In genomic region chr4:110953191-110953590, GRCh38 we compare ENCODE assay signal across 18 cellular contexts.
"Had no signal": no experiment of that assay in that cellular context is flagged by ENCODE, and none has a peak within 500 bp of the region (broad histone marks: within the 10 kb centered on the region; RNA-seq: fewer than 3 reads in every experiment).

No MANE protein-coding gene starts in this region.

- ATAC-seq: activated CD4-positive, CD25-positive, alpha-beta regulatory T cell treated with anti-CD3 and anti-CD28 coated beads, Interleukin-2, amount 50 U/mL, for 24 hours; activated naive CD8-positive, alpha-beta T cell treated with anti-CD3 and anti-CD28 coated beads, Interleukin-2, amount 50 U/mL, for 24 hours; left cardiac atrium; lower lobe of right lung; stimulated activated naive CD8-positive, alpha-beta T cell treated with anti-CD3 and anti-CD28 coated beads, Interleukin-15, Interleukin-2, amounts not matched to agents 100 U/mL and 50 U/mL, for 24 hours had no signal

- H3K9me3 Mint-ChIP-seq: activated CD4-positive, alpha-beta T cell treated with anti-CD3 and anti-CD28 coated beads, Interleukin-2, amount 10 ng/mL, durations not matched to agents 7 days and 5 days; activated naive CD4-positive, alpha-beta T cell treated with anti-CD3 and anti-CD28 coated beads, Interleukin-2, amount 10 ng/mL, durations not matched to agents 7 days and 5 days; activated naive CD8-positive, alpha-beta T cell treated with anti-CD3 and anti-CD28 coated beads, Interleukin-2, amount 50 U/mL, for 24 hours; neural progenitor cell; T-helper 1 cell treated with Interleukin-12 subunit alpha and Interleukin-12 subunit beta and Interleukin-4 antibody, amounts not matched to agents 30 μg/mL and 1 μg/mL, for 36 hours had no signal

- H3K36me3 Mint-ChIP-seq: activated naive CD4-positive, alpha-beta T cell treated with anti-CD3 and anti-CD28 coated beads, Interleukin-2, amount 10 ng/mL, durations not matched to agents 7 days and 5 days; neural progenitor cell had no signal

- H3K36me3 ChIP-seq: lower lobe of right lung, neural progenitor cell, right atrium auricular region, tibial artery had no signal

- H3K4me3 ChIP-seq: lower lobe of right lung, neural progenitor cell, right atrium auricular region, tibial artery had no signal

- H3K4me1 Mint-ChIP-seq: activated CD4-positive, alpha-beta T cell treated with anti-CD3 and anti-CD28 coated beads, Interleukin-2, amount 10 ng/mL, durations not matched to agents 7 days and 5 days; activated naive CD4-positive, alpha-beta T cell treated with anti-CD3 and anti-CD28 coated beads, Interleukin-2, amount 10 ng/mL, durations not matched to agents 7 days and 5 days; activated naive CD8-positive, alpha-beta T cell treated with anti-CD3 and anti-CD28 coated beads, Interleukin-2, amount 50 U/mL, for 24 hours; neural progenitor cell had no signal

- H3K27me3 ChIP-seq: neural progenitor cell, right atrium auricular region, tibial artery had no signal

- DNase-seq: activated CD4-positive, alpha-beta T cell treated with anti-CD3 and anti-CD28 coated beads, Interleukin-2, amount 10 ng/mL, durations not matched to agents 7 days and 5 days; activated CD8-positive, alpha-beta memory T cell treated with anti-CD3 and anti-CD28 coated beads, Interleukin-2, amount 50 U/mL, for 48 hours; activated effector memory CD4-positive, alpha-beta T cell treated with Interleukin-2 at 50 U/mL for 16 hours; activated naive CD4-positive, alpha-beta T cell treated with anti-CD3 and anti-CD28 coated beads, Interleukin-2, amount 10 ng/mL, durations not matched to agents 7 days and 5 days; activated naive CD8-positive, alpha-beta T cell treated with anti-CD3 and anti-CD28 coated beads, Interleukin-2, amount 50 U/mL, for 24 hours; activated T-cell treated with anti-CD3 and anti-CD28 coated beads, Interleukin-2, amount 50 U/mL, for 48 hours; cerebellar nuclear complex; cortex of kidney; left cardiac atrium; lower lobe of right lung; stimulated activated naive CD8-positive, alpha-beta T cell treated with anti-CD3 and anti-CD28 coated beads, Interleukin-15, Interleukin-2, amounts not matched to agents 100 U/mL and 50 U/mL, for 24 hours; substantia nigra; tibial artery had no signal

- H2AFZ ChIP-seq: neural progenitor cell had no signal

- H3K27me3 Mint-ChIP-seq: activated CD4-positive, alpha-beta T cell treated with anti-CD3 and anti-CD28 coated beads, Interleukin-2, amount 10 ng/mL, durations not matched to agents 7 days and 5 days; activated naive CD4-positive, alpha-beta T cell treated with anti-CD3 and anti-CD28 coated beads, Interleukin-2, amount 10 ng/mL, durations not matched to agents 7 days and 5 days; activated naive CD8-positive, alpha-beta T cell treated with anti-CD3 and anti-CD28 coated beads, Interleukin-2, amount 50 U/mL, for 24 hours; progenitor cell of endocrine pancreas had no signal

- H3K9me3 ChIP-seq: lower lobe of right lung, right atrium auricular region, tibial artery had no signal

- H3K4me2 ChIP-seq: neural progenitor cell had no signal

- H3K4me3 Mint-ChIP-seq: activated CD4-positive, alpha-beta T cell treated with anti-CD3 and anti-CD28 coated beads, Interleukin-2, amount 10 ng/mL, durations not matched to agents 7 days and 5 days; activated naive CD4-positive, alpha-beta T cell treated with anti-CD3 and anti-CD28 coated beads, Interleukin-2, amount 10 ng/mL, durations not matched to agents 7 days and 5 days; activated naive CD8-positive, alpha-beta T cell treated with anti-CD3 and anti-CD28 coated beads, Interleukin-2, amount 50 U/mL, for 24 hours; neural progenitor cell; T-helper 1 cell treated with Interleukin-12 subunit alpha and Interleukin-12 subunit beta and Interleukin-4 antibody, amounts not matched to agents 30 μg/mL and 1 μg/mL, for 36 hours had no signal

- H3K4me1 ChIP-seq: lower lobe of right lung, neural progenitor cell, right atrium auricular region, tibial artery had no signal

- H3K9ac ChIP-seq: neural progenitor cell had no signal

- H3K27ac Mint-ChIP-seq: activated CD4-positive, alpha-beta T cell treated with anti-CD3 and anti-CD28 coated beads, Interleukin-2, amount 10 ng/mL, durations not matched to agents 7 days and 5 days; activated naive CD4-positive, alpha-beta T cell treated with anti-CD3 and anti-CD28 coated beads, Interleukin-2, amount 10 ng/mL, durations not matched to agents 7 days and 5 days; activated naive CD8-positive, alpha-beta T cell treated with anti-CD3 and anti-CD28 coated beads, Interleukin-2, amount 50 U/mL, for 24 hours; neural progenitor cell; progenitor cell of endocrine pancreas; T-helper 1 cell treated with Interleukin-12 subunit alpha and Interleukin-12 subunit beta and Interleukin-4 antibody, amounts not matched to agents 30 μg/mL and 1 μg/mL, for 36 hours had no signal

- H3K27ac ChIP-seq: lower lobe of right lung, neural progenitor cell, right atrium auricular region, tibial artery had no signal
